13 cellular contexts compared by ENCODE assay signal in genomic region chr1:32186077-32186476, GRCh38. TPM values are rescaled to one million over a fixed set of nuclear protein-coding genes. Genes with fewer than 3 reads are reported as not detected.
DNase-seq lines count a peak whose midpoint lies in the region; ATAC-seq, FAIRE-seq and TF ChIP-seq lines count a peak whose summit lies in the region.
"Had no signal": no experiment of that assay in that cellular context is flagged by ENCODE, and none has a peak within 500 bp of the region (broad histone marks: within the 10 kb centered on the region; RNA-seq: fewer than 3 reads in every experiment).

No MANE protein-coding gene starts in this region.

- H3K9me3 ChIP-seq in Caco-2 (no peaks in the 10 kb centered on the region), IMR-90 (ENCODE audit: control insufficient read depth, insufficient read depth, low read length) (no peaks in the 10 kb centered on the region), K562 (replicated peaks; ENCODE audit: control insufficient read depth, insufficient read depth, low read depth, low read length) (no peaks in the 10 kb centered on the region)
- H3K9me3 ChIP-seq: breast epithelium, psoas muscle had no signal

- H3K14ac ChIP-seq in IMR-90 (replicated peaks; ENCODE audit: low read depth, low read length): 0 out of 2 replicates have a peak overlapping the region, but pooled peaks have one; percentile 23

- POLR2A ChIA-PET in Caco-2 (lab: Charles Lee): no interaction called here
- POLR2A ChIA-PET in IMR-90 (lab: Charles Lee; ENCODE audit: unreplicated experiment): no interaction called here
- POLR2A ChIA-PET in K562 (lab: Yijun Ruan, JAX): interaction anchor here (0.8 to 11.6 kb wide), 2 partner anchors 11 to 24 kb away, joined by 5 to 201 read pairs; partner anchors contain the start of gene CCDC28B

- H2BK15ac ChIP-seq in IMR-90 (ENCODE audit: low read depth, low read length): no peak overlapping the region

- peak overlapping the region; percentile 14; the same call in 1 of the 2 replicates for H2BK120ac ChIP-seq in IMR-90 (ENCODE audit: low read depth, low read length)

- CTCF ChIA-PET in Caco-2 (lab: Charles Lee): no interaction called here
- CTCF ChIA-PET in IMR-90 (lab: Yijun Ruan, JAX): no interaction called here
- CTCF ChIA-PET in K562 (lab: Yijun Ruan, JAX; ENCODE audit: low intra/inter-chr PET ratio): no interaction called here

- H3K4me1 ChIP-seq in Caco-2: no peaks in the 10 kb centered on the region
- H3K4me1 ChIP-seq in IMR-90 (ENCODE audit: control insufficient read depth, insufficient read depth, low read length): peaks cover 20% of the 10 kb centered on the region
- peaks cover 12 to 14% of the 10 kb centered on the region in 2 experiments for H3K4me1 ChIP-seq in K562 (replicated peaks in 1 of 2; ENCODE audit: control insufficient read depth in 2 of 2, insufficient read depth in 2 of 2, low read length in 2 of 2)

- no peak for TF ChIP-seq RAD21 in IMR-90 (IDR thresholded peaks at IDR 0.05; ENCODE audit: low read length)
- no peak for TF ChIP-seq RAD21 in K562 (CRISPR knock-in tag; conservative IDR thresholded peaks at IDR 0.05 in 1 of 2, IDR thresholded peaks at IDR 0.05 in 1 of 2)

- no peak overlapping the region for H3K4me3 ChIP-seq in Caco-2 (ENCODE audit: low read depth, low read length)
- no peak overlapping the region for H3K4me3 ChIP-seq in IMR-90 (ENCODE audit: insufficient read depth, low read depth, low read length)
- no peak overlapping the region for H3K4me3 ChIP-seq in K562
- H3K4me3 ChIP-seq: breast epithelium, psoas muscle had no signal

- no peak for FAIRE-seq in K562 (lab: Jason Lieb, UNC)

- TF ChIP-seq CTCF in Caco-2 (IDR thresholded peaks at IDR 0.05; ENCODE audit: insufficient read depth in 1 of 2, low read depth in 1 of 2, low read length in 1 of 2, severe bottlenecking in 1 of 2, unreplicated experiment in 1 of 2) (no peak), IMR-90 (conservative IDR thresholded peaks at IDR 0.05; ENCODE audit: low read depth, low read length) (no peak), K562 (IDR thresholded peaks at IDR 0.05 in 2 of 3, conservative IDR thresholded peaks at IDR 0.05 in 1 of 3; ENCODE audit: insufficient read depth in 2 of 3, low read depth in 1 of 3, low read length in 3 of 3) (no peak)

- H3K36me3 Mint-ChIP-seq in Caco-2 (ENCODE audit: insufficient read depth, unreplicated experiment): peaks cover 76% of the 10 kb centered on the region

- H4K91ac ChIP-seq in IMR-90 (ENCODE audit: insufficient read depth, low read depth, low read length): 0 out of 2 replicates have a peak overlapping the region, but pooled peaks have one; percentile 15

- WGBS in IMR-90 (ENCODE audit: extremely low coverage in 2 of 2, insufficient read length in 1 of 2), 2 experiments: 84% methylated on average over 2 of the region's 2 CpGs; no CpG with 5 or more reads in 1 of the 2 experiments
- 97% methylated on average over 2 of the region's 2 CpGs for WGBS in K562 (ENCODE audit: insufficient coverage, low coverage, missing lambda C conversion rate)

- H2BK20ac ChIP-seq in IMR-90 (ENCODE audit: low read depth, low read length): no peak overlapping the region

- no peaks in the 10 kb centered on the region for H3K9me3 Mint-ChIP-seq in Caco-2 (ENCODE audit: unreplicated experiment)
- H3K9me3 Mint-ChIP-seq: CD8-positive, alpha-beta T cell had no signal

- H3K79me2 ChIP-seq in K562 (ENCODE audit: control insufficient read depth, insufficient read depth, low read length): peaks cover 54% of the 10 kb centered on the region

- DNase-seq in Caco-2: no peak
- no peak for DNase-seq in IMR-90
- no peak for DNase-seq in K562 (ENCODE audit: extremely low read depth in 1 of 4, low spot score in 3 of 4)
- no peak for DNase-seq in NOMO-1 treated with DMSO at 0.1 percent for 48 hours (lab: John Stamatoyannopoulos, UW; ENCODE audit: unreplicated experiment)
- no peak for DNase-seq in activated gamma-delta T cell (lab: John Stamatoyannopoulos, UW)
- DNase-seq in ureter (ENCODE audit: low spot score): no peak
- DNase-seq: CD8-positive, alpha-beta T cell; hypothalamus; NCI-H2171; psoas muscle; stimulated activated CD4-positive, alpha-beta T cell treated with anti-CD3 and anti-CD28 coated beads, Interleukin-1b, Interleukin-23, amount 100 ng/mL, for 48 hours; stimulated activated naive CD4-positive, alpha-beta T cell had no signal

- no peak for ATAC-seq in IMR-90 (ENCODE audit: low read depth)
- peak; percentile 47 for ATAC-seq in K562
- ATAC-seq: CD8-positive, alpha-beta T cell; psoas muscle had no signal

- TF ChIP-seq EP300 in K562 (IDR thresholded peaks at IDR 0.05; ENCODE audit: low read length): no peak

- no peak overlapping the region for H4K5ac ChIP-seq in IMR-90 (ENCODE audit: low read depth, low read length)

- H3K27ac Mint-ChIP-seq in Caco-2 (ENCODE audit: unreplicated experiment): peak overlapping the region; percentile 79
- H3K27ac Mint-ChIP-seq: CD8-positive, alpha-beta T cell had no signal

- H4K20me1 ChIP-seq in IMR-90 (ENCODE audit: insufficient read depth, low read length) (peaks cover 46% of the 10 kb centered on the region), K562 (replicated peaks; ENCODE audit: control insufficient read depth, insufficient read depth, low read length) (no peaks in the 10 kb centered on the region; the same call in 1 of the 2 replicates)

- H3K27me3 ChIP-seq in Caco-2 (replicated peaks; ENCODE audit: control insufficient read depth, insufficient read depth, low read length) (no peaks in the 10 kb centered on the region), IMR-90 (ENCODE audit: control insufficient read depth, insufficient read depth, low read length) (no peaks in the 10 kb centered on the region), K562 (ENCODE audit: control insufficient read depth in 2 of 2, insufficient read depth in 2 of 2, low read length in 2 of 2) (no peaks in the 10 kb centered on the region)
- H3K27me3 ChIP-seq: breast epithelium had no signal

- peaks cover 4% of the 10 kb centered on the region for H3K36me3 ChIP-seq in Caco-2 (ENCODE audit: control insufficient read depth, insufficient read depth, low read length)
- peaks cover 72% of the 10 kb centered on the region for H3K36me3 ChIP-seq in IMR-90 (ENCODE audit: control insufficient read depth, insufficient read depth, low read length)
- H3K36me3 ChIP-seq in K562 (ENCODE audit: control insufficient read depth, insufficient read depth, low read length): peaks cover 91% of the 10 kb centered on the region

- H4K8ac ChIP-seq in IMR-90 (ENCODE audit: low read depth in 2 of 2, low read length in 2 of 2): no peak overlapping the region; a peak in 1 of 4 replicates

- peak overlapping the region; percentile 57 for H2BK5ac ChIP-seq in IMR-90 (ENCODE audit: low read depth, low read length, poor library complexity, severe bottlenecking)

- H3K4me3 Mint-ChIP-seq in Caco-2 (ENCODE audit: unreplicated experiment): no peak overlapping the region
- H3K4me3 Mint-ChIP-seq: CD8-positive, alpha-beta T cell had no signal

- intact Hi-C loops in Caco-2 (cut with micrococcal nuclease; ENCODE audit: unreplicated experiment): no loop called here
- intact Hi-C loops in IMR-90 (cut with micrococcal nuclease): no loop called here
- intact Hi-C loops in K562 (cut with micrococcal nuclease): loop anchor here (10.0 kb wide), 1 partner anchor 171 kb away; the partner anchor contains the start of gene KHDRBS1

- H3K27ac ChIP-seq in IMR-90 (ENCODE audit: insufficient read depth, low read length): peak overlapping the region; percentile 77; the same call in 1 of the 2 replicates
- H3K27ac ChIP-seq in K562 (ENCODE audit: extremely low read depth, low read depth, low read length): peak overlapping the region; percentile 46; the same call in 2 of the 3 replicates
- H3K27ac ChIP-seq: breast epithelium, psoas muscle had no signal

- H3K4ac ChIP-seq in IMR-90 (ENCODE audit: low read depth, low read length): peak overlapping the region; percentile 60

- H3K9ac ChIP-seq in IMR-90 (ENCODE audit: low read depth, low read length) (no peak overlapping the region), K562 (ENCODE audit: insufficient read depth in 1 of 2, low read depth in 2 of 2, low read length in 2 of 2) (peak overlapping the region in 1 of 2 experiments; percentile 23; a peak in 2 of 4 replicates)

- TSS peak; percentile 0 for BruUV-seq in Caco-2 (replicated peaks; lab: Mats Ljungman, UMichigan)
- no TSS peak for BruUV-seq in IMR-90 (replicated peaks; lab: Mats Ljungman, UMichigan)
- BruUV-seq in K562 (replicated peaks; lab: Mats Ljungman, UMichigan): TSS peak; percentile 1

- no peak overlapping the region for H2AFZ ChIP-seq in IMR-90 (replicated peaks; ENCODE audit: low read length, poor library complexity)
- no peak overlapping the region for H2AFZ ChIP-seq in K562 (ENCODE audit: low read depth, low read length)

- peak overlapping the region; percentile 52; the same call in 1 of the 2 replicates for H3K23ac ChIP-seq in IMR-90 (ENCODE audit: low read depth, low read length)

- H3K9me1 ChIP-seq in IMR-90 (ENCODE audit: insufficient read depth, low read length) (peaks cover 10% of the 10 kb centered on the region; the same call in 1 of the 2 replicates), K562 (ENCODE audit: control insufficient read depth, insufficient read depth, low read length) (peaks cover 4% of the 10 kb centered on the region)

- H2AK5ac ChIP-seq in IMR-90 (ENCODE audit: low read depth, low read length): no peak overlapping the region

- peaks cover 35 to 70% of the 10 kb centered on the region in 2 experiments for H3K79me1 ChIP-seq in IMR-90 (ENCODE audit: low read depth in 1 of 2, low read length in 2 of 2)

- H3K18ac ChIP-seq in IMR-90 (ENCODE audit: low read depth, low read length): no peak overlapping the region

- no peak overlapping the region for H3K56ac ChIP-seq in IMR-90 (ENCODE audit: extremely low read depth, insufficient read depth, low read length)

- peaks cover 12% of the 10 kb centered on the region for H3K4me1 Mint-ChIP-seq in Caco-2 (ENCODE audit: low read depth, unreplicated experiment)

- H3K27me3 Mint-ChIP-seq in Caco-2 (ENCODE audit: insufficient read depth, unreplicated experiment): no peaks in the 10 kb centered on the region

- H2AK9ac ChIP-seq in IMR-90 (replicated peaks; ENCODE audit: low read depth, low read length, poor library complexity): no peak overlapping the region

- dilution Hi-C loops in IMR-90 (cut with HindIII; ENCODE audit: low sequenced_read_pairs, unreplicated experiment): no loop called here

- in situ Hi-C loops in IMR-90 (cut with MboI; ENCODE audit: low sequenced_read_pairs) (no loop called here), K562 (cut with MboI) (no loop called here)

- TF ChIP-seq POLR2A in IMR-90 (IDR thresholded peaks at IDR 0.05; ENCODE audit: low read depth, low read length) (no peak), K562 (conservative IDR thresholded peaks at IDR 0.05) (no peak)

- H3K4me2 ChIP-seq in IMR-90 (ENCODE audit: low read depth, low read length): no peak overlapping the region
- H3K4me2 ChIP-seq in K562 (ENCODE audit: insufficient read depth, low read length): no peak overlapping the region

RNA-seq across cellular contexts. Expression of gene TXLNA, which starts 6.6 kb away (rescaled TPM):
- total RNA-seq in Caco-2 (2022) (33.2 and 35.0 TPM in 2 replicates), IMR-90 (2012; rRNA removed) (102 and 104 TPM in 2 replicates), K562 (2014; rRNA removed) (38.6 and 51.4 TPM in 2 replicates), K562 (2014; rRNA removed; fragmentation: Illumina TruSeq; extraction: Trizol) (33.0 and 33.5 TPM in 2 replicates), K562 (2015; rRNA removed; fragmentation: Illumina TruSeq; extraction: Trizol) (46.4 TPM in 2 replicates), K562 (2021) (50.2 and 54.5 TPM in 2 replicates), ureter (59.6 TPM)
- polyA plus RNA-seq in IMR-90 (2012; rRNA removed) (37.9 and 47.6 TPM in 2 replicates), K562 (2011; rRNA removed) (39.3 and 42.9 TPM in 2 replicates), K562 (2014; fragmentation: Illumina TruSeq; extraction: Trizol) (39.4 and 40.9 TPM in 2 replicates), K562 (2014; fragmentation: Nextera tagmentation; extraction: Ambion mirVana) (10 to 100 TPM in 1 of 2 experiments, 1 to 10 TPM in 1; 9.2 to 15.2 TPM), K562 (2014; rRNA removed) (43.6 and 46.7 TPM in 2 replicates)
- 18.1 and 26.5 TPM in 2 replicates for polyA plus RNA-seq in IMR-90 (2012; cell fraction: cytosol; rRNA removed)
- polyA plus RNA-seq in IMR-90 (2012; cell fraction: nucleus; rRNA removed; ENCODE audit: low replicate concordance): 43.2 and 71.4 TPM in 2 replicates
- 55.3 and 89.3 TPM in 2 replicates for total RNA-seq in K562 (2011; cell fraction: chromatin; rRNA removed; ENCODE audit: low replicate concordance)
- total RNA-seq in K562 (2011; cell fraction: nucleolus; rRNA removed): 49.7 and 53.2 TPM in 2 replicates
- 72.7 and 98.9 TPM in 2 replicates for total RNA-seq in K562 (2011; cell fraction: nucleoplasm; rRNA removed)
- polyA plus RNA-seq in K562 (2011; cell fraction: cytosol; rRNA removed): 33.2 and 42.7 TPM in 2 replicates
- polyA plus RNA-seq in K562 (2011; cell fraction: nucleus; rRNA removed): 124 and 140 TPM in 2 replicates
- polyA plus RNA-seq in K562 (2012): 29.5 and 40.7 TPM in 2 replicates
- polyA minus RNA-seq in K562 (2011; rRNA and poly(A)+ RNA removed): 30.3 and 32.5 TPM in 2 replicates
- 19.4 and 20.2 TPM in 2 replicates for polyA minus RNA-seq in K562 (2011; cell fraction: cytosol; rRNA and poly(A)+ RNA removed)
- 13.7 and 22.8 TPM in 2 replicates for polyA minus RNA-seq in K562 (2011; cell fraction: nucleus; rRNA and poly(A)+ RNA removed)

RNA-seq across cellular contexts. Expression of gene CCDC28B, which starts 14.3 kb away (rescaled TPM):
- total RNA-seq in Caco-2 (2022) (3.7 and 3.9 TPM in 2 replicates), IMR-90 (2012; rRNA removed) (17.2 and 18.6 TPM in 2 replicates), K562 (2014; rRNA removed) (51.9 and 59.5 TPM in 2 replicates), K562 (2014; rRNA removed; fragmentation: Illumina TruSeq; extraction: Trizol) (14.3 and 17.3 TPM in 2 replicates), K562 (2015; rRNA removed; fragmentation: Illumina TruSeq; extraction: Trizol) (42.2 and 44.4 TPM in 2 replicates), K562 (2021) (48.0 and 50.6 TPM in 2 replicates), ureter (2.1 TPM)
- polyA plus RNA-seq in IMR-90 (2012; rRNA removed) (18.4 and 20.1 TPM in 2 replicates), K562 (2011; rRNA removed) (29.3 and 29.4 TPM in 2 replicates), K562 (2014; fragmentation: Illumina TruSeq; extraction: Trizol) (31.7 and 45.4 TPM in 2 replicates), K562 (2014; fragmentation: Nextera tagmentation; extraction: Ambion mirVana) (10 to 100 TPM in 1 of 2 experiments, 1 to 10 TPM in 1; 5.7 to 14.5 TPM), K562 (2014; rRNA removed) (54.5 and 56.6 TPM in 2 replicates)
- 26.0 and 27.7 TPM in 2 replicates for polyA plus RNA-seq in IMR-90 (2012; cell fraction: cytosol; rRNA removed)
- polyA plus RNA-seq in IMR-90 (2012; cell fraction: nucleus; rRNA removed; ENCODE audit: low replicate concordance): 11.1 and 12.4 TPM in 2 replicates
- 11.5 and 23.4 TPM in 2 replicates for total RNA-seq in K562 (2011; cell fraction: chromatin; rRNA removed; ENCODE audit: low replicate concordance)
- 20.0 and 22.0 TPM in 2 replicates for total RNA-seq in K562 (2011; cell fraction: nucleolus; rRNA removed)
- total RNA-seq in K562 (2011; cell fraction: nucleoplasm; rRNA removed): 16.6 and 19.8 TPM in 2 replicates
- polyA plus RNA-seq in K562 (2011; cell fraction: cytosol; rRNA removed): 38.3 and 45.4 TPM in 2 replicates
- polyA plus RNA-seq in K562 (2011; cell fraction: nucleus; rRNA removed): 22.5 and 26.4 TPM in 2 replicates
- 44.3 and 77.3 TPM in 2 replicates for polyA plus RNA-seq in K562 (2012)
- polyA minus RNA-seq in K562 (2011; rRNA and poly(A)+ RNA removed): 15.4 and 16.3 TPM in 2 replicates
- 16.2 and 17.0 TPM in 2 replicates for polyA minus RNA-seq in K562 (2011; cell fraction: cytosol; rRNA and poly(A)+ RNA removed)
- polyA minus RNA-seq in K562 (2011; cell fraction: nucleus; rRNA and poly(A)+ RNA removed): 7.1 and 7.9 TPM in 2 replicates

RNA-seq across cellular contexts. Expression of gene IQCC, which starts 19.4 kb away (rescaled TPM):
- total RNA-seq in Caco-2 (2022) (3.4 and 3.5 TPM in 2 replicates), IMR-90 (2012; rRNA removed) (1.9 and 2.2 TPM in 2 replicates), K562 (2014; rRNA removed) (12.4 and 12.6 TPM in 2 replicates), K562 (2014; rRNA removed; fragmentation: Illumina TruSeq; extraction: Trizol) (10.6 and 11.5 TPM in 2 replicates), K562 (2015; rRNA removed; fragmentation: Illumina TruSeq; extraction: Trizol) (12.7 and 13.2 TPM in 2 replicates), K562 (2021) (6.6 and 8.1 TPM in 2 replicates), ureter (2.5 TPM)
- polyA plus RNA-seq in IMR-90 (2012; rRNA removed) (1.3 and 1.6 TPM in 2 replicates), K562 (2011; rRNA removed) (10.6 and 10.7 TPM in 2 replicates), K562 (2014; fragmentation: Illumina TruSeq; extraction: Trizol) (14.9 and 16.5 TPM in 2 replicates), K562 (2014; fragmentation: Nextera tagmentation; extraction: Ambion mirVana) (10 to 100 TPM in 1 of 2 experiments, 1 to 10 TPM in 1; 8.4 to 10.4 TPM), K562 (2014; rRNA removed) (12.4 and 13.9 TPM in 2 replicates)
- 0.53 and 0.54 TPM in 2 replicates for polyA plus RNA-seq in IMR-90 (2012; cell fraction: cytosol; rRNA removed)
- 1.2 and 1.6 TPM in 2 replicates for polyA plus RNA-seq in IMR-90 (2012; cell fraction: nucleus; rRNA removed; ENCODE audit: low replicate concordance)
- 18.6 and 38.8 TPM in 2 replicates for total RNA-seq in K562 (2011; cell fraction: chromatin; rRNA removed; ENCODE audit: low replicate concordance)
- total RNA-seq in K562 (2011; cell fraction: nucleolus; rRNA removed): 26.5 and 29.7 TPM in 2 replicates
- total RNA-seq in K562 (2011; cell fraction: nucleoplasm; rRNA removed): 17.0 and 24.6 TPM in 2 replicates
- 7.5 and 8.4 TPM in 2 replicates for polyA plus RNA-seq in K562 (2011; cell fraction: cytosol; rRNA removed)
- polyA plus RNA-seq in K562 (2011; cell fraction: nucleus; rRNA removed): 11.3 and 15.9 TPM in 2 replicates
- polyA plus RNA-seq in K562 (2012): 6.8 and 7.8 TPM in 2 replicates
- 5.3 and 6.4 TPM in 2 replicates for polyA minus RNA-seq in K562 (2011; rRNA and poly(A)+ RNA removed)
- polyA minus RNA-seq in K562 (2011; cell fraction: cytosol; rRNA and poly(A)+ RNA removed): 4.1 and 4.3 TPM in 2 replicates
- 8.9 and 14.0 TPM in 2 replicates for polyA minus RNA-seq in K562 (2011; cell fraction: nucleus; rRNA and poly(A)+ RNA removed)

RNA-seq across cellular contexts. Expression of gene DCDC2B, which starts 22.8 kb away (rescaled TPM):
- total RNA-seq in Caco-2 (2022) (not detected in 2 replicates), IMR-90 (2012; rRNA removed) (not detected in 2 replicates), K562 (2014; rRNA removed) (not detected in 2 replicates), K562 (2014; rRNA removed; fragmentation: Illumina TruSeq; extraction: Trizol) (not detected in 2 replicates), K562 (2015; rRNA removed; fragmentation: Illumina TruSeq; extraction: Trizol) (not detected in 2 replicates), K562 (2021) (not detected in 2 replicates), ureter (not detected)
- polyA plus RNA-seq in IMR-90 (2012; rRNA removed) (not detected in 2 replicates), K562 (2011; rRNA removed) (not detected in 2 replicates), K562 (2014; fragmentation: Illumina TruSeq; extraction: Trizol) (not detected in 2 replicates), K562 (2014; fragmentation: Nextera tagmentation; extraction: Ambion mirVana) (not detected), K562 (2014; rRNA removed) (not detected in 2 replicates)
- polyA plus RNA-seq in IMR-90 (2012; cell fraction: cytosol; rRNA removed): not detected in 2 replicates
- 0.04 TPM in 1 of 2 replicates, not detected in the other for polyA plus RNA-seq in IMR-90 (2012; cell fraction: nucleus; rRNA removed; ENCODE audit: low replicate concordance)
- 0.37 and 0.56 TPM in 2 replicates for total RNA-seq in K562 (2011; cell fraction: chromatin; rRNA removed; ENCODE audit: low replicate concordance)
- 0.26 and 0.83 TPM in 2 replicates for total RNA-seq in K562 (2011; cell fraction: nucleolus; rRNA removed)
- total RNA-seq in K562 (2011; cell fraction: nucleoplasm; rRNA removed): 0.38 and 0.44 TPM in 2 replicates
- polyA plus RNA-seq in K562 (2011; cell fraction: cytosol; rRNA removed): 0.03 TPM in 1 of 2 replicates, not detected in the other
- polyA plus RNA-seq in K562 (2011; cell fraction: nucleus; rRNA removed): 0.08 and 0.09 TPM in 2 replicates
- polyA plus RNA-seq in K562 (2012): 0.04 and 0.26 TPM in 2 replicates
- 0.11 and 0.12 TPM in 2 replicates for polyA minus RNA-seq in K562 (2011; rRNA and poly(A)+ RNA removed)
- not detected in 2 replicates for polyA minus RNA-seq in K562 (2011; cell fraction: cytosol; rRNA and poly(A)+ RNA removed)
- 0.27 and 0.78 TPM in 2 replicates for polyA minus RNA-seq in K562 (2011; cell fraction: nucleus; rRNA and poly(A)+ RNA removed)
- total RNA-seq: CD8-positive, alpha-beta T cell; psoas muscle had no signal

RNA-seq across cellular contexts. Expression of gene TMEM234, which starts 36.1 kb away (rescaled TPM):
- total RNA-seq in Caco-2 (2022) (11.5 and 12.0 TPM in 2 replicates), IMR-90 (2012; rRNA removed) (10.0 and 10.8 TPM in 2 replicates), K562 (2014; rRNA removed) (5.0 and 8.6 TPM in 2 replicates), K562 (2014; rRNA removed; fragmentation: Illumina TruSeq; extraction: Trizol) (8.3 and 8.4 TPM in 2 replicates), K562 (2015; rRNA removed; fragmentation: Illumina TruSeq; extraction: Trizol) (7.6 and 7.8 TPM in 2 replicates), K562 (2021) (12.1 and 14.1 TPM in 2 replicates), ureter (45.9 TPM)
- polyA plus RNA-seq in IMR-90 (2012; rRNA removed) (22.7 and 23.4 TPM in 2 replicates), K562 (2011; rRNA removed) (7.7 and 9.0 TPM in 2 replicates), K562 (2014; fragmentation: Illumina TruSeq; extraction: Trizol) (7.2 and 7.3 TPM in 2 replicates), K562 (2014; fragmentation: Nextera tagmentation; extraction: Ambion mirVana) (1 to 10 TPM; 6.2 to 6.8 TPM), K562 (2014; rRNA removed) (10.4 and 12.9 TPM in 2 replicates)
- 16.5 and 16.6 TPM in 2 replicates for polyA plus RNA-seq in IMR-90 (2012; cell fraction: cytosol; rRNA removed)
- 62.6 and 77.9 TPM in 2 replicates for polyA plus RNA-seq in IMR-90 (2012; cell fraction: nucleus; rRNA removed; ENCODE audit: low replicate concordance)
- 56.9 and 137 TPM in 2 replicates for total RNA-seq in K562 (2011; cell fraction: chromatin; rRNA removed; ENCODE audit: low replicate concordance)
- total RNA-seq in K562 (2011; cell fraction: nucleolus; rRNA removed): 60.9 and 62.4 TPM in 2 replicates
- total RNA-seq in K562 (2011; cell fraction: nucleoplasm; rRNA removed): 56.3 and 58.4 TPM in 2 replicates
- 8.2 and 9.2 TPM in 2 replicates for polyA plus RNA-seq in K562 (2011; cell fraction: cytosol; rRNA removed)
- 47.7 and 56.1 TPM in 2 replicates for polyA plus RNA-seq in K562 (2011; cell fraction: nucleus; rRNA removed)
- 13.3 and 20.9 TPM in 2 replicates for polyA plus RNA-seq in K562 (2012)
- polyA minus RNA-seq in K562 (2011; rRNA and poly(A)+ RNA removed): 13.7 and 15.3 TPM in 2 replicates
- polyA minus RNA-seq in K562 (2011; cell fraction: cytosol; rRNA and poly(A)+ RNA removed): 4.9 and 6.8 TPM in 2 replicates
- polyA minus RNA-seq in K562 (2011; cell fraction: nucleus; rRNA and poly(A)+ RNA removed): 20.2 and 22.9 TPM in 2 replicates
